In genomic region chr4:48905363-48906015, GRCh38 we compare ENCODE assay signal across 8 cellular contexts. TPM values are rescaled to one million over a fixed set of nuclear protein-coding genes. Genes with fewer than 3 reads are reported as not detected.
A peak's percentile ranks its signal among the peaks of the same experiment; 100 is the strongest.
DNase-seq lines count a peak whose midpoint lies in the region; ATAC-seq and TF ChIP-seq lines count a peak whose summit lies in the region.

No MANE protein-coding gene starts in this region.

- no peak for ATAC-seq in GM19035 (IDR thresholded peaks at IDR 0.05; ENCODE audit: unreplicated experiment)

- H3K23ac ChIP-seq in trophoblast cell (ENCODE audit: low read length): no peak overlapping the region

- H3K4me2 ChIP-seq in OCI-LY3 (ENCODE audit: low read length) (peak overlapping the region; percentile 100), trophoblast cell (ENCODE audit: low read length) (peak overlapping the region; percentile 89)

- no peak for TF ChIP-seq CTCF in OCI-LY3 (IDR thresholded peaks at IDR 0.05; ENCODE audit: low read depth, low read length)
- TF ChIP-seq CTCF in epithelial cell of proximal tubule (conservative IDR thresholded peaks at IDR 0.05; ENCODE audit: low read depth, low read length): peak; percentile 55

- H3K36me3 ChIP-seq in OCI-LY3 (replicated peaks; ENCODE audit: low read depth, low read length) (peaks cover 10% of the 10 kb centered on the region), trophoblast cell (ENCODE audit: control insufficient read depth in 1 of 2, insufficient read depth in 2 of 2, low read length in 2 of 2) (peaks cover 11 to 22% of the 10 kb centered on the region in 2 experiments)

- H3K9me3 ChIP-seq in OCI-LY3 (ENCODE audit: insufficient read depth, low read length) (no peaks in the 10 kb centered on the region), trophoblast cell (ENCODE audit: insufficient read depth, low read depth, low read length) (no peaks in the 10 kb centered on the region)

- no CpG with 5 or more reads among the region's 9 CpGs for WGBS in trophoblast cell (ENCODE audit: extremely low coverage, insufficient coverage, insufficient read length)

- no peak overlapping the region for H3K14ac ChIP-seq in trophoblast cell (ENCODE audit: low read length)

- H3K18ac ChIP-seq in trophoblast cell (ENCODE audit: low read length): peak overlapping the region; percentile 23

- H4K8ac ChIP-seq in trophoblast cell (ENCODE audit: low read depth, low read length): peak overlapping the region; percentile 77

- 0 out of 2 replicates have a peak overlapping the region, but pooled peaks have one; percentile 76 for H2AFZ ChIP-seq in OCI-LY3 (ENCODE audit: low read depth, low read length)
- peak overlapping the region; percentile 50 for H2AFZ ChIP-seq in trophoblast cell (ENCODE audit: insufficient read depth, low read length, poor library complexity)

- H2AK5ac ChIP-seq in trophoblast cell (ENCODE audit: low read length): no peak overlapping the region

- H3K9ac ChIP-seq in OCI-LY3 (ENCODE audit: low read length) (peak overlapping the region; percentile 77), trophoblast cell (ENCODE audit: low read length) (no peak overlapping the region)

- H3K4me3 ChIP-seq in GM08714 (ENCODE audit: low read length) (peak overlapping the region; percentile 71), OCI-LY3 (ENCODE audit: low read length) (peak overlapping the region; percentile 97), epithelial cell of proximal tubule (ENCODE audit: low read depth, low read length) (peak overlapping the region; percentile 95), trophoblast cell (ENCODE audit: low read depth, low read length) (peak overlapping the region; percentile 83)

- peaks cover 12% of the 10 kb centered on the region for H3K79me2 ChIP-seq in OCI-LY3 (ENCODE audit: low read length)
- H3K79me2 ChIP-seq in trophoblast cell (ENCODE audit: control insufficient read depth, insufficient read depth, low read length, poor library complexity): peaks cover 6% of the 10 kb centered on the region

- no peak overlapping the region for H2BK12ac ChIP-seq in trophoblast cell (ENCODE audit: low read length)

- H3K27me3 ChIP-seq in OCI-LY3 (ENCODE audit: low read depth, low read length) (no peaks in the 10 kb centered on the region), trophoblast cell (ENCODE audit: insufficient read depth, low read length) (no peaks in the 10 kb centered on the region)

- H3K4me1 ChIP-seq in OCI-LY3 (ENCODE audit: low read length) (peaks cover 10% of the 10 kb centered on the region), trophoblast cell (ENCODE audit: control insufficient read depth in 1 of 2, insufficient read depth in 2 of 2, low read length in 2 of 2) (peaks cover 13 to 19% of the 10 kb centered on the region in 2 experiments)

- peak overlapping the region; percentile 28 for H3K4ac ChIP-seq in trophoblast cell (ENCODE audit: low read depth, low read length)

- H3K27ac ChIP-seq in OCI-LY3 (ENCODE audit: low read length) (no peak overlapping the region), trophoblast cell (ENCODE audit: low read depth, low read length) (no peak overlapping the region)

- H4K91ac ChIP-seq in trophoblast cell (ENCODE audit: low read depth, low read length): no peak overlapping the region

- peak overlapping the region; percentile 44 for H2BK120ac ChIP-seq in trophoblast cell (ENCODE audit: insufficient read depth, low read length, poor library complexity)

- H2BK5ac ChIP-seq in trophoblast cell (ENCODE audit: low read depth, low read length, poor library complexity): no peak overlapping the region

- peak overlapping the region; percentile 49 for H4K12ac ChIP-seq in trophoblast cell (ENCODE audit: low read depth, low read length)

- H4K20me1 ChIP-seq in OCI-LY3 (ENCODE audit: insufficient read depth, low read length): no peaks in the 10 kb centered on the region

- DNase-seq in epithelial cell of proximal tubule (ENCODE audit: low read depth): peak; percentile 81
- peak in 1 of 2 donors; percentile 38 for DNase-seq in trophoblast cell
- DNase-seq in DMS 273 (lab: John Stamatoyannopoulos, UW; ENCODE audit: unreplicated experiment): no peak
- DNase-seq in activated CD4-positive, alpha-beta T cell treated with anti-CD3 and anti-CD28 coated beads, Interleukin-2, amount 50 U/mL, for 1 hour: no peak
- no peak for DNase-seq in GF-D8 (lab: John Stamatoyannopoulos, UW)

- peaks cover 11% of the 10 kb centered on the region for H3K79me1 ChIP-seq in trophoblast cell (ENCODE audit: low read length)

RNA-seq across cellular contexts. Expression of gene OCIAD2, which starts 1.1 kb away (rescaled TPM):
- 164 and 222 TPM in 2 replicates for total RNA-seq in epithelial cell of proximal tubule
- polyA plus RNA-seq in trophoblast cell (2013): 88.6 and 89.3 TPM in 2 replicates
